In genomic region chr1:194723067-194723466, GRCh38 we compare ENCODE assay signal across 22 cellular contexts.
DNase-seq lines count a peak whose midpoint lies in the region; ATAC-seq, FAIRE-seq and TF ChIP-seq lines count a peak whose summit lies in the region.
"Had no signal": no experiment of that assay in that cellular context is flagged by ENCODE, and none has a peak within 500 bp of the region (broad histone marks: within the 10 kb centered on the region; RNA-seq: fewer than 3 reads in every experiment).

No MANE protein-coding gene starts in this region.

- no peaks in the 10 kb centered on the region for H3K4me1 ChIP-seq in breast epithelium
- no peaks in the 10 kb centered on the region for H3K4me1 ChIP-seq in mammary epithelial cell (ENCODE audit: insufficient read depth, low read length)
- H3K4me1 ChIP-seq in kidney (ENCODE audit: control insufficient read depth in 1 of 2, insufficient read depth in 1 of 2, low read depth in 1 of 2, low read length in 2 of 2) = no peaks in the 10 kb centered on the region
- no peaks in the 10 kb centered on the region for H3K4me1 ChIP-seq in mucosa of descending colon (ENCODE audit: low read depth)
- H3K4me1 ChIP-seq: HAP-1 had no signal

- peak; percentile 30 for FAIRE-seq in kidney (lab: Jason Lieb, UNC)
- FAIRE-seq: GM12878 had no signal

- no peaks in the 10 kb centered on the region for H3K27me3 ChIP-seq in breast epithelium
- H3K27me3 ChIP-seq in mammary epithelial cell (ENCODE audit: insufficient read depth, low read length) = no peaks in the 10 kb centered on the region
- H3K27me3 ChIP-seq: MG63 had no signal

- CTCF ChIA-PET in MCF 10A (lab: Yijun Ruan, JAX) = no interaction called here
- CTCF ChIA-PET in mammary epithelial cell (lab: Charles Lee; ENCODE audit: low non-redundant PET) = no interaction called here

- H3K9me3 ChIP-seq in breast epithelium = no peaks in the 10 kb centered on the region
- H3K9me3 ChIP-seq in mammary epithelial cell (replicated peaks; ENCODE audit: insufficient read depth, low read length) = no peaks in the 10 kb centered on the region
- peaks cover 0 to 2% of the 10 kb centered on the region in 2 donors for H3K9me3 ChIP-seq in kidney (ENCODE audit: control insufficient read depth in 1 of 2, low read length in 2 of 2)
- no peaks in the 10 kb centered on the region for H3K9me3 ChIP-seq in mucosa of descending colon
- H3K9me3 ChIP-seq: HAP-1, MG63 had no signal

- no peak overlapping the region for H2AFZ ChIP-seq in mammary epithelial cell (ENCODE audit: low read depth, low read length)

- peaks cover 9% of the 10 kb centered on the region for H3K4me1 Mint-ChIP-seq in MCF 10A (ENCODE audit: insufficient read depth, unreplicated experiment)
- H3K4me1 Mint-ChIP-seq: CD14-positive monocyte had no signal

- H3K9ac ChIP-seq in mammary epithelial cell (ENCODE audit: insufficient read depth, low read length) = no peak overlapping the region
- no peak overlapping the region for H3K9ac ChIP-seq in kidney (ENCODE audit: low read length in 2 of 2)

- no peak overlapping the region for H3K4me3 ChIP-seq in breast epithelium
- no peak overlapping the region for H3K4me3 ChIP-seq in mammary epithelial cell (replicated peaks in 1 of 3; ENCODE audit: insufficient read depth in 1 of 3, low read depth in 2 of 3, low read length in 3 of 3)
- no peak overlapping the region for H3K4me3 ChIP-seq in kidney (ENCODE audit: low read length in 2 of 2)
- no peak overlapping the region for H3K4me3 ChIP-seq in mucosa of descending colon
- H3K4me3 ChIP-seq: GM12878, HAP-1, MG63 had no signal

- no peak for ATAC-seq in mucosa of descending colon
- ATAC-seq: GM12878 had no signal

- no peak overlapping the region for H3K4me2 ChIP-seq in mammary epithelial cell (ENCODE audit: insufficient read depth, low read depth, low read length)

- BruUV-seq in MCF 10A (replicated peaks; lab: Mats Ljungman, UMichigan) (no TSS peak), mammary epithelial cell (replicated peaks; lab: Mats Ljungman, UMichigan) (no TSS peak)

- H3K27ac Mint-ChIP-seq in MCF 10A (ENCODE audit: low read depth, unreplicated experiment) = no peak overlapping the region
- H3K27ac Mint-ChIP-seq: CD14-positive monocyte had no signal

- H4K20me1 ChIP-seq in mammary epithelial cell (ENCODE audit: insufficient read depth, low read length) = no peaks in the 10 kb centered on the region

- H3K36me3 Mint-ChIP-seq in MCF 10A (ENCODE audit: insufficient read depth, unreplicated experiment) = no peaks in the 10 kb centered on the region
- H3K36me3 Mint-ChIP-seq: CD14-positive monocyte had no signal

- no peaks in the 10 kb centered on the region for H3K9me3 Mint-ChIP-seq in MCF 10A (ENCODE audit: unreplicated experiment)

- TF ChIP-seq POLR2A in breast epithelium (IDR thresholded peaks at IDR 0.05) = no peak

- no peaks in the 10 kb centered on the region for H3K36me3 ChIP-seq in breast epithelium
- H3K36me3 ChIP-seq in mammary epithelial cell (ENCODE audit: insufficient read depth, low read length) = no peaks in the 10 kb centered on the region
- no peaks in the 10 kb centered on the region for H3K36me3 ChIP-seq in kidney (ENCODE audit: control insufficient read depth in 1 of 2, insufficient read depth in 2 of 2, low read length in 2 of 2)
- H3K36me3 ChIP-seq in mucosa of descending colon (ENCODE audit: low read depth) = no peaks in the 10 kb centered on the region
- H3K36me3 ChIP-seq: HAP-1, MG63 had no signal

- H3K27ac ChIP-seq in breast epithelium (no peak overlapping the region), mammary epithelial cell (ENCODE audit: insufficient read depth, low read depth, low read length) (no peak overlapping the region), kidney (ENCODE audit: low read depth in 2 of 2, low read length in 2 of 2) (no peak overlapping the region)

- dilution Hi-C loops in mammary epithelial cell (cut with HindIII; ENCODE audit: low sequenced_read_pairs) = no loop called here

- no peak overlapping the region for H3K4me3 Mint-ChIP-seq in MCF 10A (ENCODE audit: unreplicated experiment)
- H3K4me3 Mint-ChIP-seq: CD14-positive monocyte had no signal

- TF ChIP-seq CTCF in MCF 10A (IDR thresholded peaks at IDR 0.05; ENCODE audit: unreplicated experiment) (no peak), breast epithelium (IDR thresholded peaks at IDR 0.05) (no peak), mammary epithelial cell (conservative IDR thresholded peaks at IDR 0.05 in 1 of 2, IDR thresholded peaks at IDR 0.05 in 1 of 2; ENCODE audit: extremely low read depth in 1 of 2, insufficient read depth in 1 of 2, low read depth in 1 of 2, low read length in 2 of 2) (no peak), kidney (IDR thresholded peaks at IDR 0.05; ENCODE audit: borderline replicate concordance, extremely low read depth, insufficient read depth) (no peak), mucosa of descending colon (IDR thresholded peaks at IDR 0.05) (no peak)

- intact Hi-C loops in MCF 10A (cut with micrococcal nuclease) = no loop called here
- intact Hi-C loops in breast epithelium (cut with DNase I; ENCODE audit: low total_unique reads) = no loop called here
- intact Hi-C loops in mammary epithelial cell (cut with micrococcal nuclease) = no loop called here
- intact Hi-C loops in kidney (cut with DNase I) = no loop called here
- intact Hi-C loops in mucosa of descending colon (cut with DNase I, micrococcal nuclease) = no loop called here

- POLR2A ChIA-PET in MCF 10A (lab: Yijun Ruan, JAX) = interaction anchor here (0.6 kb wide), 1 partner anchor 36 kb away, joined by 3 read pairs; no protein-coding TSS in a partner anchor

- in situ Hi-C loops in mammary epithelial cell (cut with MboI; ENCODE audit: low sequenced_read_pairs in 2 of 2) = no loop called here

- H3K27me3 Mint-ChIP-seq in MCF 10A (ENCODE audit: insufficient read depth, unreplicated experiment) = no peaks in the 10 kb centered on the region

- DNase-seq in MCF 10A (ENCODE audit: unreplicated experiment) (peak; percentile 44), breast epithelium (ENCODE audit: low spot score in 2 of 2) (no peak), RKO (ENCODE audit: low spot score) (peak; percentile 56), mammary epithelial cell (peak; percentile 21), kidney (no peak), C1 segment of cervical spinal cord (lab: John Stamatoyannopoulos, UW) (no peak), mucosa of descending colon (no peak)
- no peak for DNase-seq in activated CD4-positive, CD25-positive, alpha-beta regulatory T cell (lab: John Stamatoyannopoulos, UW)
- DNase-seq: Kasumi-1, MG63, NCI-H1048, NCI-H1417 treated with DMSO at 0.1 percent for 48 hours, NCI-H187, NCI-H2107, NCI-H446 treated with DMSO at 0.1 percent for 48 hours, NCI-H526 treated with DMSO at 0.1 percent for 48 hours, OCI-M1, RPMI8226, SIG-M5 had no signal

- H3K79me2 ChIP-seq in mammary epithelial cell (ENCODE audit: insufficient read depth, low read length) = no peaks in the 10 kb centered on the region

Comparison
In these comparisons a context has a peak if more than half of its experiments do, and no peak if none do; other contexts are left out.
1. DNase-seq: peak in MCF 10A (single experiment), RKO (single experiment) and mammary epithelial cell (single experiment); none in breast epithelium (0 of 2), kidney (single experiment), C1 segment of cervical spinal cord (0 of 14), mucosa of descending colon (0 of 3) and activated CD4-positive, CD25-positive, alpha-beta regulatory T cell (0 of 4).